Comparison of ENCODE assay signal across 8 cellular contexts in the genomic region with DNA sequence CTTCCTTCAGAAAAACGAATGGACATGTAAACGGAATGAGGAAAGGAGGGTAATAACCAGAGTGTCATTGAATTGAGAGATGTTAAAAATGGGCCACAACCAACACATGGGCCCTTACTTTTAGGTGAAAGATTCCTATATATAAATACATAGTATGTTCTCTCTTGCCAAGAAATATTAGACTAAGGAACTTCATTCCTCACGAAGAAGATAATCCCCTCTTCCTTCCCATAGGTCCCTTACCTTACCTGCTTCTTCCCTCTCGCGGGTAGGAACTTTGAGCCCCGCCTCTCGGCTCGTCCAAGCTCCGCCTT. TPM values are rescaled to one million over a fixed set of nuclear protein-coding genes. Genes with fewer than 3 reads are reported as not detected.
A peak's percentile ranks its signal among the peaks of the same experiment; 100 is the strongest.
DNase-seq lines count a peak whose midpoint lies in the region; ATAC-seq and TF ChIP-seq lines count a peak whose summit lies in the region.

No MANE protein-coding gene starts in this region.

- H3K9me3 Mint-ChIP-seq in naive thymus-derived CD4-positive, alpha-beta T cell: peaks cover 0 to 2% (median 0%) of the 10 kb centered on the region in 11 donors

- H3K27ac ChIP-seq in MM.1S (ENCODE audit: low read length): no peak overlapping the region
- H3K27ac ChIP-seq in duodenal mucosa (ENCODE audit: low read depth, low read length): no peak overlapping the region
- peak overlapping the region; percentile 87 for H3K27ac ChIP-seq in naive thymus-derived CD4-positive, alpha-beta T cell (ENCODE audit: low read depth, low read length)

- H3K4me1 ChIP-seq in BE2C (no peaks in the 10 kb centered on the region; the same call in 1 of the 2 replicates), MM.1S (ENCODE audit: low read length) (peaks cover 23% of the 10 kb centered on the region), duodenal mucosa (ENCODE audit: control insufficient read depth in 1 of 2, insufficient read depth in 2 of 2, low read length in 2 of 2) (peaks cover 18 to 20% of the 10 kb centered on the region in 2 donors)
- peaks cover 18 to 21% of the 10 kb centered on the region in 2 donors for H3K4me1 ChIP-seq in naive thymus-derived CD4-positive, alpha-beta T cell (ENCODE audit: control insufficient read depth in 2 of 2, insufficient read depth in 2 of 2, low read length in 2 of 2)

- CTCF ChIA-PET in naive thymus-derived CD4-positive, alpha-beta T cell (lab: Charles Lee): no interaction called here

- no peak for ATAC-seq in naive thymus-derived CD4-positive, alpha-beta T cell
- no peak for ATAC-seq in GM18858 (IDR thresholded peaks at IDR 0.05; ENCODE audit: unreplicated experiment)

- H3K4me3 ChIP-seq in BE2C (ENCODE audit: low read depth, low read length) (peak overlapping the region; percentile 97), MM.1S (ENCODE audit: low read length) (peak overlapping the region; percentile 100), duodenal mucosa (ENCODE audit: low read depth in 1 of 2, low read length in 2 of 2) (peak overlapping the region; percentile 96 to 98)
- H3K4me3 ChIP-seq in naive thymus-derived CD4-positive, alpha-beta T cell (ENCODE audit: low read length): peak overlapping the region; percentile 92

- H3K36me3 ChIP-seq in BE2C: no peaks in the 10 kb centered on the region
- H3K36me3 ChIP-seq in MM.1S (replicated peaks; ENCODE audit: insufficient read depth, low read length): no peaks in the 10 kb centered on the region
- H3K36me3 ChIP-seq in duodenal mucosa (ENCODE audit: control insufficient read depth in 1 of 2, insufficient read depth in 2 of 2, low read length in 2 of 2): no peaks in the 10 kb centered on the region
- H3K36me3 ChIP-seq in naive thymus-derived CD4-positive, alpha-beta T cell (ENCODE audit: control insufficient read depth in 2 of 3, insufficient read depth in 3 of 3, low read length in 3 of 3): peaks cover 0 to 4% (median 0%) of the 10 kb centered on the region in 3 experiments

- TF ChIP-seq CTCF in BE2C (IDR thresholded peaks at IDR 0.05; ENCODE audit: low read depth, low read length): no peak
- no peak for TF ChIP-seq CTCF in MM.1S (IDR thresholded peaks at IDR 0.05; ENCODE audit: low read length)

- H3K4me3 Mint-ChIP-seq in naive thymus-derived CD4-positive, alpha-beta T cell: peak overlapping the region; percentile 80 to 99 (median 90)

- no peaks in the 10 kb centered on the region for H3K9me2 ChIP-seq in MM.1S (replicated peaks; ENCODE audit: insufficient read depth, low read length)

- H3F3A ChIP-seq in MM.1S (ENCODE audit: insufficient read depth, low read length): peaks cover 11% of the 10 kb centered on the region

- H3K79me2 ChIP-seq in MM.1S (ENCODE audit: low read length): peaks cover 31% of the 10 kb centered on the region

- H3K36me3 Mint-ChIP-seq in naive thymus-derived CD4-positive, alpha-beta T cell: peaks cover 0 to 6% (median 0%) of the 10 kb centered on the region in 5 donors

- no peaks in the 10 kb centered on the region for H4K20me1 ChIP-seq in MM.1S (ENCODE audit: insufficient read depth, low read length)

- H3K27ac Mint-ChIP-seq in naive thymus-derived CD4-positive, alpha-beta T cell: peak overlapping the region; percentile 71 to 95 (median 88)

- no peak for DNase-seq in BE2C
- no peak for DNase-seq in MM.1S
- no peak for DNase-seq in naive thymus-derived CD4-positive, alpha-beta T cell
- no peak for DNase-seq in NCI-H1436 treated with DMSO at 0.1 percent for 48 hours (lab: John Stamatoyannopoulos, UW)
- no peak for DNase-seq in superior temporal gyrus (ENCODE audit: extremely low spot score)
- no peak for DNase-seq in Ammon's horn (ENCODE audit: low spot score)

- intact Hi-C loops in naive thymus-derived CD4-positive, alpha-beta T cell (cut with micrococcal nuclease): loop anchor here (1.0 to 5.0 kb wide), 6 partner anchors 16 to 372 kb away; partner anchors contain the start of genes C6orf89 (in 1 of the 2), CMTR1 (in 1 of the 2), MTCH1 (in 1 of the 2) and RNF8 (in 1 of the 2)

- peak overlapping the region; percentile 58; the same call in 1 of the 2 replicates for H3K4me2 ChIP-seq in MM.1S (ENCODE audit: low read depth, low read length)

- no peaks in the 10 kb centered on the region for H3K27me3 Mint-ChIP-seq in naive thymus-derived CD4-positive, alpha-beta T cell

- H3K27me3 ChIP-seq in BE2C: no peaks in the 10 kb centered on the region
- no peaks in the 10 kb centered on the region for H3K27me3 ChIP-seq in MM.1S (replicated peaks; ENCODE audit: insufficient read depth, low read length)
- no peaks in the 10 kb centered on the region for H3K27me3 ChIP-seq in duodenal mucosa (ENCODE audit: control insufficient read depth in 1 of 2, insufficient read depth in 2 of 2, low read length in 2 of 2)
- H3K27me3 ChIP-seq in naive thymus-derived CD4-positive, alpha-beta T cell (ENCODE audit: control insufficient read depth in 2 of 2, insufficient read depth in 2 of 2, low read length in 2 of 2): no peaks in the 10 kb centered on the region

- H3K9me3 ChIP-seq in BE2C: no peaks in the 10 kb centered on the region
- no peaks in the 10 kb centered on the region for H3K9me3 ChIP-seq in MM.1S (replicated peaks; ENCODE audit: insufficient read depth, low read length)
- no peaks in the 10 kb centered on the region for H3K9me3 ChIP-seq in duodenal mucosa (ENCODE audit: control insufficient read depth in 1 of 2, low read length in 2 of 2)
- no peaks in the 10 kb centered on the region for H3K9me3 ChIP-seq in naive thymus-derived CD4-positive, alpha-beta T cell (ENCODE audit: control insufficient read depth in 2 of 3, low read length in 3 of 3)

- H3K9ac ChIP-seq in MM.1S (ENCODE audit: low read length) (no peak overlapping the region), duodenal mucosa (ENCODE audit: low read depth in 1 of 2, low read length in 2 of 2) (peak overlapping the region; percentile 20 to 99)

- peak overlapping the region; percentile 99 for H2AFZ ChIP-seq in MM.1S (ENCODE audit: low read length)

- POLR2A ChIA-PET in naive thymus-derived CD4-positive, alpha-beta T cell (lab: Charles Lee): interaction anchor here (1.1 to 1.9 kb wide), 4 partner anchors 10 to 382 kb away, joined by 3 to 8 read pairs (median 5); partner anchors contain the start of gene MTCH1

- peaks cover 25 to 53% (median 40%) of the 10 kb centered on the region in 7 donors for H3K4me1 Mint-ChIP-seq in naive thymus-derived CD4-positive, alpha-beta T cell

RNA-seq across cellular contexts. Expression of gene TBC1D22B, which starts 0.3 kb away (rescaled TPM):
- polyA plus RNA-seq in BE2C (2012; ENCODE audit: insufficient read depth, insufficient read length, low read depth): 5.9 TPM
- total RNA-seq in naive thymus-derived CD4-positive, alpha-beta T cell: 10 to 100 TPM in 2 of 5 experiments, 1 to 10 TPM in 3; 8.3 to 23.5 (median 9.5) TPM
- polyA plus RNA-seq in naive thymus-derived CD4-positive, alpha-beta T cell: 10 to 100 TPM in 1 of 2 donors, 1 to 10 TPM in 1; 7.7 to 10.7 TPM

RNA-seq across cellular contexts. Expression of gene TMEM217, which starts 0.7 kb away (rescaled TPM):
- polyA plus RNA-seq in BE2C (2012; ENCODE audit: insufficient read depth, insufficient read length, low read depth): not detected
- total RNA-seq in naive thymus-derived CD4-positive, alpha-beta T cell: 1 to 10 TPM in 2 of 5 experiments, under 1 TPM in 1, not detected in 2; 0.78 to 2.8 (median 1.6) TPM
- polyA plus RNA-seq in naive thymus-derived CD4-positive, alpha-beta T cell: under 1 TPM; 0.28 to 0.34 TPM
